In genomic region chr11:7967097-7967496, GRCh38 we compare ENCODE assay signal across 22 cellular contexts. TPM values are rescaled to one million over a fixed set of nuclear protein-coding genes. Genes with fewer than 3 reads are reported as not detected.
"Had no signal": no experiment of that assay in that cellular context is flagged by ENCODE, and none has a peak within 500 bp of the region (broad histone marks: within the 10 kb centered on the region; RNA-seq: fewer than 3 reads in every experiment).

No MANE protein-coding gene starts in this region.

- H3K36me3 ChIP-seq: esophagus muscularis mucosa, ovary, spleen, stomach, upper lobe of right lung had no signal

- H3K9me3 ChIP-seq: esophagus muscularis mucosa, ovary, spleen, stomach, testis, upper lobe of right lung had no signal

- H3K4me3 ChIP-seq: esophagus muscularis mucosa, ovary, spleen, stomach, testis, upper lobe of right lung had no signal

- H3K4me1 ChIP-seq: esophagus muscularis mucosa, spleen, stomach, testis, upper lobe of right lung had no signal

- DNase-seq: activated CD4-positive, alpha-beta memory T cell treated with anti-CD3 and anti-CD28 coated beads for 36 hours; activated CD4-positive, alpha-beta T cell treated with anti-CD3 and anti-CD28 coated beads for 1 hour; activated CD8-positive, alpha-beta memory T cell treated with anti-CD3 and anti-CD28 coated beads, Interleukin-2, amount 10 ng/mL, durations not matched to agents 7 days and 5 days; activated naive CD4-positive, alpha-beta T cell treated with anti-CD3 and anti-CD28 coated beads, Interleukin-2, amount 10 ng/mL, durations not matched to agents 7 days and 5 days; activated T-cell treated with anti-CD3 and anti-CD28 coated beads, Interleukin-2, amount 50 U/mL, for 1 hour; caudate nucleus; glutamatergic neuron; hypothalamus; kidney glomerular epithelial cell; ovary; spleen; stomach; T-helper 1 cell; T1000; testis; upper lobe of right lung had no signal

- H3K27ac ChIP-seq: esophagus muscularis mucosa, ovary, spleen, stomach, testis, upper lobe of right lung had no signal

- ATAC-seq: activated CD8-positive, alpha-beta memory T cell treated with anti-CD3 and anti-CD28 coated beads, Interleukin-2, amount 10 ng/mL, durations not matched to agents 7 days and 5 days; sciatic nerve; upper lobe of right lung had no signal

- FAIRE-seq: colon, endometrium had no signal

- H3K27me3 ChIP-seq: esophagus muscularis mucosa, ovary, testis, upper lobe of right lung had no signal

RNA-seq across cellular contexts. Expression of gene NLRP10, which starts 1.9 kb away (rescaled TPM):
- total RNA-seq: activated CD4-positive, alpha-beta memory T cell treated with anti-CD3 and anti-CD28 coated beads for 36 hours; activated CD8-positive, alpha-beta memory T cell treated with anti-CD3 and anti-CD28 coated beads, Interleukin-2, amount 10 ng/mL, durations not matched to agents 7 days and 5 days; activated T-helper 2 cell treated with anti-CD3 and anti-CD28 coated beads, Interferon-gamma antibody, Interleukin-2, Interleukin-4, amounts not matched to agents 10 μg/mL and 5 μg/mL and 100 μg/mL, durations not matched to agents 14 hours and 24 hours and 36 hours; esophagus muscularis mucosa; neural crest cell; ovary; sciatic nerve; spleen; stomach; testis; upper lobe of right lung had no signal
- polyA plus RNA-seq: ovary, spleen, stomach had no signal

RNA-seq across cellular contexts. Expression of gene OR10A3, which starts 25.6 kb away (rescaled TPM):
- total RNA-seq: activated CD4-positive, alpha-beta memory T cell treated with anti-CD3 and anti-CD28 coated beads for 36 hours; activated CD8-positive, alpha-beta memory T cell treated with anti-CD3 and anti-CD28 coated beads, Interleukin-2, amount 10 ng/mL, durations not matched to agents 7 days and 5 days; activated T-helper 2 cell treated with anti-CD3 and anti-CD28 coated beads, Interferon-gamma antibody, Interleukin-2, Interleukin-4, amounts not matched to agents 10 μg/mL and 5 μg/mL and 100 μg/mL, durations not matched to agents 14 hours and 24 hours and 36 hours; esophagus muscularis mucosa; neural crest cell; ovary; sciatic nerve; spleen; stomach; upper lobe of right lung had no signal
- polyA plus RNA-seq: ovary, spleen, stomach had no signal

RNA-seq across cellular contexts. Expression of gene OR10A6, which starts 36.0 kb away (rescaled TPM):
- total RNA-seq: activated CD4-positive, alpha-beta memory T cell treated with anti-CD3 and anti-CD28 coated beads for 36 hours; activated CD8-positive, alpha-beta memory T cell treated with anti-CD3 and anti-CD28 coated beads, Interleukin-2, amount 10 ng/mL, durations not matched to agents 7 days and 5 days; activated T-helper 2 cell treated with anti-CD3 and anti-CD28 coated beads, Interferon-gamma antibody, Interleukin-2, Interleukin-4, amounts not matched to agents 10 μg/mL and 5 μg/mL and 100 μg/mL, durations not matched to agents 14 hours and 24 hours and 36 hours; esophagus muscularis mucosa; neural crest cell; ovary; sciatic nerve; spleen; testis; upper lobe of right lung had no signal
- polyA plus RNA-seq: ovary, spleen, stomach had no signal
